1 cellular context compared by ENCODE assay signal in the genomic region with DNA sequence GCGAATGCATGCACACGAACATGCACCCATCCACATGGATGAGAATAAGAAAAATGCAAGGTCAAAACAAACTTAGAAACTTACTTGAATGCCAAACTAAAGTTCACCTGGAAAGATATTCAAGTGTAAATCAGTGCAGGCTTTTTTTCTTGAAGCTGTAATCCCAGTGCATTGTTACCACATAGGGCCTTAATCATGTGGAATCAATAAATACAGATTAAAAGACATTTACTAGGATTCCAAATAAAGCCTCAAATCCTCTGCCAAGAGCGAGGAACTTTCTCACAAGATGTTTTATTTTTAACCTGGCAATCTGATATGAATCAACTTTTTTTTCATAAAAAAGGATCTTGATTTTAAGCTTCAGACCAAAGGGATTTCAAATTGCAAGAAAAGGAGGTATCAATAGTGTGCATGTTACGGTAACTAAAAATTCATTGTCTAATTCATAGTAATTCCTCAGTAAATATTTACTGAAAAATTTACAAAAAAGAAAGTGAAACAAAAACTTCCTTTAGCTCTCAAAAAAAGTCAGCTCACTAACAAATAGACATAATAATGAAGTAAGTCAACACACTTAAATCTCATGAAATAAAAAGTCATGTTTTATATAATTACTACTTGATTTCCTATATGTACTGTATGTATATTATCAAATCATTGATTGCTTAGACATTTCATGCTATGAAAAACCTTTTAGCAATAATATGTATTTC.
TF ChIP-seq lines count a peak whose summit lies in the region.

No MANE protein-coding gene starts in this region.

TF ChIP-seq in GM12878, 131 proteins besides CTCF, POLR2A, EP300 and RAD21 (continued from another document):
- TF ChIP-seq, protein P1, sequence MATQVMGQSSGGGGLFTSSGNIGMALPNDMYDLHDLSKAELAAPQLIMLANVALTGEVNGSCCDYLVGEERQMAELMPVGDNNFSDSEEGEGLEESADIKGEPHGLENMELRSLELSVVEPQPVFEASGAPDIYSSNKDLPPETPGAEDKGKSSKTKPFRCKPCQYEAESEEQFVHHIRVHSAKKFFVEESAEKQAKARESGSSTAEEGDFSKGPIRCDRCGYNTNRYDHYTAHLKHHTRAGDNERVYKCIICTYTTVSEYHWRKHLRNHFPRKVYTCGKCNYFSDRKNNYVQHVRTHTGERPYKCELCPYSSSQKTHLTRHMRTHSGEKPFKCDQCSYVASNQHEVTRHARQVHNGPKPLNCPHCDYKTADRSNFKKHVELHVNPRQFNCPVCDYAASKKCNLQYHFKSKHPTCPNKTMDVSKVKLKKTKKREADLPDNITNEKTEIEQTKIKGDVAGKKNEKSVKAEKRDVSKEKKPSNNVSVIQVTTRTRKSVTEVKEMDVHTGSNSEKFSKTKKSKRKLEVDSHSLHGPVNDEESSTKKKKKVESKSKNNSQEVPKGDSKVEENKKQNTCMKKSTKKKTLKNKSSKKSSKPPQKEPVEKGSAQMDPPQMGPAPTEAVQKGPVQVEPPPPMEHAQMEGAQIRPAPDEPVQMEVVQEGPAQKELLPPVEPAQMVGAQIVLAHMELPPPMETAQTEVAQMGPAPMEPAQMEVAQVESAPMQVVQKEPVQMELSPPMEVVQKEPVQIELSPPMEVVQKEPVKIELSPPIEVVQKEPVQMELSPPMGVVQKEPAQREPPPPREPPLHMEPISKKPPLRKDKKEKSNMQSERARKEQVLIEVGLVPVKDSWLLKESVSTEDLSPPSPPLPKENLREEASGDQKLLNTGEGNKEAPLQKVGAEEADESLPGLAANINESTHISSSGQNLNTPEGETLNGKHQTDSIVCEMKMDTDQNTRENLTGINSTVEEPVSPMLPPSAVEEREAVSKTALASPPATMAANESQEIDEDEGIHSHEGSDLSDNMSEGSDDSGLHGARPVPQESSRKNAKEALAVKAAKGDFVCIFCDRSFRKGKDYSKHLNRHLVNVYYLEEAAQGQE (IDR thresholded peaks at IDR 0.05; ENCODE audit: low read depth, low read length), result no peak
- TF ChIP-seq, protein P2, sequence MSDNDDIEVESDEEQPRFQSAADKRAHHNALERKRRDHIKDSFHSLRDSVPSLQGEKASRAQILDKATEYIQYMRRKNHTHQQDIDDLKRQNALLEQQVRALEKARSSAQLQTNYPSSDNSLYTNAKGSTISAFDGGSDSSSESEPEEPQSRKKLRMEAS (IDR thresholded peaks at IDR 0.05; ENCODE audit: low read depth, low read length), result no peak
- TF ChIP-seq NR2F1 (conservative IDR thresholded peaks at IDR 0.05) (no peak), ESRRA (IDR thresholded peaks at IDR 0.05; ENCODE audit: low read length) (no peak)
- TF ChIP-seq, protein P3, sequence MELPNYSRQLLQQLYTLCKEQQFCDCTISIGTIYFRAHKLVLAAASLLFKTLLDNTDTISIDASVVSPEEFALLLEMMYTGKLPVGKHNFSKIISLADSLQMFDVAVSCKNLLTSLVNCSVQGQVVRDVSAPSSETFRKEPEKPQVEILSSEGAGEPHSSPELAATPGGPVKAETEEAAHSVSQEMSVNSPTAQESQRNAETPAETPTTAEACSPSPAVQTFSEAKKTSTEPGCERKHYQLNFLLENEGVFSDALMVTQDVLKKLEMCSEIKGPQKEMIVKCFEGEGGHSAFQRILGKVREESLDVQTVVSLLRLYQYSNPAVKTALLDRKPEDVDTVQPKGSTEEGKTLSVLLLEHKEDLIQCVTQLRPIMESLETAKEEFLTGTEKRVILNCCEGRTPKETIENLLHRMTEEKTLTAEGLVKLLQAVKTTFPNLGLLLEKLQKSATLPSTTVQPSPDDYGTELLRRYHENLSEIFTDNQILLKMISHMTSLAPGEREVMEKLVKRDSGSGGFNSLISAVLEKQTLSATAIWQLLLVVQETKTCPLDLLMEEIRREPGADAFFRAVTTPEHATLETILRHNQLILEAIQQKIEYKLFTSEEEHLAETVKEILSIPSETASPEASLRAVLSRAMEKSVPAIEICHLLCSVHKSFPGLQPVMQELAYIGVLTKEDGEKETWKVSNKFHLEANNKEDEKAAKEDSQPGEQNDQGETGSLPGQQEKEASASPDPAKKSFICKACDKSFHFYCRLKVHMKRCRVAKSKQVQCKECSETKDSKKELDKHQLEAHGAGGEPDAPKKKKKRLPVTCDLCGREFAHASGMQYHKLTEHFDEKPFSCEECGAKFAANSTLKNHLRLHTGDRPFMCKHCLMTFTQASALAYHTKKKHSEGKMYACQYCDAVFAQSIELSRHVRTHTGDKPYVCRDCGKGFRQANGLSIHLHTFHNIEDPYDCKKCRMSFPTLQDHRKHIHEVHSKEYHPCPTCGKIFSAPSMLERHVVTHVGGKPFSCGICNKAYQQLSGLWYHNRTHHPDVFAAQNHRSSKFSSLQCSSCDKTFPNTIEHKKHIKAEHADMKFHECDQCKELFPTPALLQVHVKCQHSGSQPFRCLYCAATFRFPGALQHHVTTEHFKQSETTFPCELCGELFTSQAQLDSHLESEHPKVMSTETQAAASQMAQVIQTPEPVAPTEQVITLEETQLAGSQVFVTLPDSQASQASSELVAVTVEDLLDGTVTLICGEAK (IDR thresholded peaks at IDR 0.05; ENCODE audit: borderline replicate concordance), result no peak
